12 cellular contexts compared by ENCODE assay signal in the genomic region with DNA sequence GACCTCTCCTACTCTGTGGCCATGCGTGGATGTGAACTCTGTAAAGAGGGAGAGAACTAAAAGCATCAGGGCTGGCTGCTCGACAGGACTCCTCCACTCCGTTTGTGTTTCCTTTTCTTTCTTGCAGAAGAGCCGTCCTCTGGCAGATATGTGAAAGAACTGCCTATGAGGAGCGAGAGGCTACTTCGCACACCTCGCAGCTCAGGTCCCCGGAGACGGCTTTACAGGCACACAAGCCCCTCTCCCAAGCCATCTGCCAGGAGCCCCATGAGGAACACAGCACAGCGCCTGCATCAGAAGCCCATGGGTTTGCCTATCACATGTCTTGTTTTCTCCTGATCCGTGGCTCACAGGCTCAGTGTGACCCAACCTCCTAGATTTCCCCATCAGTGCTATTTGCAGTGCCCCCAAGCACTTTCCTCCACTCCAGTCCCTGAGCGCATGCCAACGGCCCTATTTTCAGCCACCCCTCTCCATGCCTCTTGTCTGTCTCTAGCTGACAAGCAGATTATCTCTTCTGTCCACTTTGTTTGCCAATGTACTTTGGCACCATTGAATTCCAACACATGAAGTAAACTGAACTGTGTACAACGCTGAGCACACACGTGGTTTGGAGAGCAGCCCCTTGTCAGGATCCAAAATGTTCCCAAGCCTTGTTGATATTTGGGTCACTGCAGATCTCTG.
DNase-seq lines count a peak whose midpoint lies in the region; ATAC-seq, FAIRE-seq and TF ChIP-seq lines count a peak whose summit lies in the region.
"Had no signal": no experiment of that assay in that cellular context is flagged by ENCODE, and none has a peak within 500 bp of the region (broad histone marks: within the 10 kb centered on the region; RNA-seq: fewer than 3 reads in every experiment).

No MANE protein-coding gene starts in this region.

- H3K9me3 ChIP-seq in HCT116 (ENCODE audit: control insufficient read depth in 1 of 2, insufficient read depth in 1 of 2, low read depth in 1 of 2, low read length in 2 of 2) = no peaks in the 10 kb centered on the region
- no peaks in the 10 kb centered on the region for H3K9me3 ChIP-seq in mammary epithelial cell (replicated peaks; ENCODE audit: insufficient read depth, low read length)
- H3K9me3 ChIP-seq in left lung = no peaks in the 10 kb centered on the region
- H3K9me3 ChIP-seq in small intestine (ENCODE audit: control insufficient read depth, low read depth) = no peaks in the 10 kb centered on the region
- H3K9me3 ChIP-seq: adrenal gland had no signal

- TF ChIP-seq POLR2A in HCT116 (IDR thresholded peaks at IDR 0.05; ENCODE audit: borderline replicate concordance, extremely low read depth, insufficient read depth, insufficient read length) = no peak

- H2AFZ ChIP-seq in HCT116 (ENCODE audit: low read depth, low read length, poor library complexity, severe bottlenecking) (peak overlapping the region; percentile 63), mammary epithelial cell (ENCODE audit: low read depth, low read length) (no peak overlapping the region)

- POLR2A ChIA-PET in HCT116 (lab: Charles Lee) = no interaction called here

- H3K4me1 ChIP-seq in HCT116 (ENCODE audit: control insufficient read depth in 1 of 2, insufficient read depth in 2 of 2, low read length in 2 of 2) (peaks cover 20 to 39% of the 10 kb centered on the region in 2 experiments), mammary epithelial cell (ENCODE audit: insufficient read depth, low read length) (peaks cover 28% of the 10 kb centered on the region), left lung (peaks cover 21% of the 10 kb centered on the region in 2 donors), small intestine (ENCODE audit: control insufficient read depth in 2 of 2, insufficient read depth in 1 of 2, low read depth in 1 of 2, low read length in 1 of 2) (peaks cover 3 to 6% of the 10 kb centered on the region in 2 donors)

- 98% methylated on average over 13 of the region's 15 CpGs for WGBS in mammary epithelial cell (ENCODE audit: low coverage, missing lambda C conversion rate)
- 67 to 70% (median 68%) methylated on average over 14 to 15 of the region's 15 CpGs for whole genome bisulfite sequencing in small intestine, 3 donors

- H4K20me1 ChIP-seq in HCT116 (ENCODE audit: insufficient read depth) (no peaks in the 10 kb centered on the region), mammary epithelial cell (ENCODE audit: insufficient read depth, low read length) (no peaks in the 10 kb centered on the region)

- H3K27ac ChIP-seq in HCT116 (ENCODE audit: low read depth, low read length) (peak overlapping the region; percentile 81; the same call in 1 of the 2 replicates), mammary epithelial cell (ENCODE audit: insufficient read depth, low read depth, low read length) (peak overlapping the region; percentile 100), left lung (peak overlapping the region; percentile 57 to 76), small intestine (ENCODE audit: low read depth in 1 of 2, low read length in 1 of 2) (peak overlapping the region in 1 of 2 donors; percentile 27)

- TF ChIP-seq CTCF in HCT116 (IDR thresholded peaks at IDR 0.05 in 2 of 3, conservative IDR thresholded peaks at IDR 0.05 in 1 of 3; ENCODE audit: borderline replicate concordance in 1 of 3, insufficient read depth in 1 of 3, low read depth in 2 of 3, low read length in 2 of 3) (no peak), mammary epithelial cell (conservative IDR thresholded peaks at IDR 0.05 in 1 of 2, IDR thresholded peaks at IDR 0.05 in 1 of 2; ENCODE audit: extremely low read depth in 1 of 2, insufficient read depth in 1 of 2, low read depth in 1 of 2, low read length in 2 of 2) (no peak), left lung (IDR thresholded peaks at IDR 0.05) (no peak), GM13977 (IDR thresholded peaks at IDR 0.05; ENCODE audit: extremely low read depth, insufficient read depth, missing control alignments) (no peak)

- H3K4me2 ChIP-seq in HCT116 (ENCODE audit: low read length) = no peak overlapping the region; the same call in 1 of the 2 replicates
- H3K4me2 ChIP-seq in mammary epithelial cell (ENCODE audit: insufficient read depth, low read depth, low read length) = no peak overlapping the region

- no peak for FAIRE-seq in small intestine (lab: Jason Lieb, UNC)
- FAIRE-seq: GM18507 had no signal

- dilution Hi-C loops in mammary epithelial cell (cut with HindIII; ENCODE audit: low sequenced_read_pairs) = no loop called here

- BruUV-seq in HCT116 (replicated peaks; lab: Mats Ljungman, UMichigan) = no TSS peak
- BruUV-seq in mammary epithelial cell (replicated peaks; lab: Mats Ljungman, UMichigan) = no TSS peak

- intact Hi-C loops in HCT116 (cut with micrococcal nuclease) (loop anchor here (5.0 to 10.0 kb wide), 2 partner anchors 874 to 1197 kb away; a partner anchor contains a TSS), mammary epithelial cell (cut with micrococcal nuclease) (loop anchor here (2.0 kb wide), 6 partner anchors 43 to 1469 kb away; no protein-coding TSS in a partner anchor), left lung (cut with DNase I) (no loop called here)

- H3K4me3 ChIP-seq in HCT116 (replicated peaks in 1 of 2; ENCODE audit: low read depth in 1 of 2, low read length in 2 of 2) (no peak overlapping the region), mammary epithelial cell (replicated peaks in 1 of 3; ENCODE audit: insufficient read depth in 1 of 3, low read depth in 2 of 3, low read length in 3 of 3) (no peak overlapping the region), left lung (no peak overlapping the region), small intestine (ENCODE audit: low read depth in 1 of 2, low read length in 2 of 2) (no peak overlapping the region)
- H3K4me3 ChIP-seq: adrenal gland had no signal

- RAD21 ChIA-PET in HCT116 (lab: Charles Lee; ENCODE audit: low non-redundant PET in 1 of 2, low total read pairs in 2 of 2, uncharacterized antibody in 2 of 2, unreplicated experiment in 2 of 2) = no interaction called here

- ATAC-seq in HCT116 (no peak), left lung (peak; percentile 54), HG02885 (IDR thresholded peaks at IDR 0.05; ENCODE audit: poor library complexity, unreplicated experiment) (no peak)
- ATAC-seq: activated CD8-positive, alpha-beta T cell treated with anti-CD3 and anti-CD28 coated beads for 36 hours had no signal

- no peaks in the 10 kb centered on the region for H3K9me2 ChIP-seq in HCT116 (ENCODE audit: insufficient read depth)

- in situ Hi-C loops in mammary epithelial cell (cut with MboI; ENCODE audit: low sequenced_read_pairs in 2 of 2) (loop anchor here (5.0 to 25.0 kb wide), 6 partner anchors 101 to 1424 kb away; a partner anchor contains a TSS), GM13977 (cut with MboI; ENCODE audit: low pct_unique_long_range_greater_than_20kb, low sequenced_read_pairs, unreplicated experiment) (loop anchor here (25.0 kb wide), 1 partner anchor 1424 kb away; no protein-coding TSS in a partner anchor)

- CTCF ChIA-PET in HCT116 (lab: Charles Lee) = no interaction called here
- CTCF ChIA-PET in mammary epithelial cell (lab: Charles Lee; ENCODE audit: low non-redundant PET) = no interaction called here

- no peaks in the 10 kb centered on the region for H3K36me3 ChIP-seq in HCT116 (ENCODE audit: control insufficient read depth in 1 of 2, insufficient read depth in 2 of 2, low read length in 2 of 2)
- no peaks in the 10 kb centered on the region for H3K36me3 ChIP-seq in mammary epithelial cell (ENCODE audit: insufficient read depth, low read length)
- no peaks in the 10 kb centered on the region for H3K36me3 ChIP-seq in left lung
- H3K36me3 ChIP-seq in small intestine (ENCODE audit: control insufficient read depth in 2 of 2, insufficient read depth in 2 of 2, low read length in 2 of 2) = no peaks in the 10 kb centered on the region
- H3K36me3 ChIP-seq: adrenal gland had no signal

- no peak for DNase-seq in HCT116 (ENCODE audit: low read depth, low spot score)
- DNase-seq in mammary epithelial cell = no peak
- peak; percentile 39 to 50 for DNase-seq in left lung
- peak; percentile 72 for DNase-seq in small intestine
- DNase-seq in GF-D8 (lab: John Stamatoyannopoulos, UW) = no peak
- DNase-seq in activated T-cell treated with anti-CD3 and anti-CD28 coated beads, Interleukin-2, amount 50 U/mL, for 1 hour = no peak
- DNase-seq in GM13977 (ENCODE audit: low spot score) = no peak
- DNase-seq: activated CD8-positive, alpha-beta T cell treated with anti-CD3 and anti-CD28 coated beads for 36 hours; adrenal gland; NCI-H187 treated with DMSO at 0.1 percent for 48 hours had no signal

- H3K9ac ChIP-seq in HCT116 (ENCODE audit: low read length) (peak overlapping the region; percentile 65), mammary epithelial cell (ENCODE audit: insufficient read depth, low read length) (no peak overlapping the region)

- H3K79me2 ChIP-seq in HCT116 (ENCODE audit: insufficient read depth, low read length) (no peaks in the 10 kb centered on the region), mammary epithelial cell (ENCODE audit: insufficient read depth, low read length) (peaks cover 52% of the 10 kb centered on the region)

- H3K27me3 ChIP-seq in HCT116 (ENCODE audit: insufficient read depth, low read length) = no peaks in the 10 kb centered on the region
- no peaks in the 10 kb centered on the region for H3K27me3 ChIP-seq in mammary epithelial cell (ENCODE audit: insufficient read depth, low read length)
- no peaks in the 10 kb centered on the region for H3K27me3 ChIP-seq in left lung
- no peaks in the 10 kb centered on the region for H3K27me3 ChIP-seq in small intestine (ENCODE audit: control insufficient read depth in 2 of 2, insufficient read depth in 2 of 2, low read length in 2 of 2)
- H3K27me3 ChIP-seq: adrenal gland had no signal

- TF ChIP-seq RAD21 in HCT116 (IDR thresholded peaks at IDR 0.05; ENCODE audit: low read depth) = no peak

TF ChIP-seq in HCT116, 20 proteins besides CTCF, POLR2A, EP300 and RAD21 (continues in another document):
- no peak for TF ChIP-seq ZNF274 (IDR thresholded peaks at IDR 0.05; ENCODE audit: low read depth, low read length)
- TF ChIP-seq EZH2 (IDR thresholded peaks at IDR 0.05) = no peak
- TF ChIP-seq TCF7L2 (IDR thresholded peaks at IDR 0.05; ENCODE audit: borderline replicate concordance, extremely low read depth, insufficient read depth, insufficient read length) = no peak
- TF ChIP-seq JUND (IDR thresholded peaks at IDR 0.05) = no peak

Comparison
In these comparisons a context has a peak if more than half of its experiments do, and no peak if none do; other contexts are left out.
1. DNase-seq: peak in left lung (2 of 2) and small intestine (single experiment); none in HCT116 (single experiment), mammary epithelial cell (single experiment), GF-D8 (single experiment), activated T-cell treated with anti-CD3 and anti-CD28 coated beads, Interleukin-2, amount 50 U/mL, for 1 hour (single experiment) and GM13977 (single experiment).
2. intact Hi-C loops: an anchor here in HCT116 (5.0 to 10.0 kb wide) and mammary epithelial cell (2.0 kb wide); none called in left lung.